9 cellular contexts compared by ENCODE assay signal in the genomic region with DNA sequence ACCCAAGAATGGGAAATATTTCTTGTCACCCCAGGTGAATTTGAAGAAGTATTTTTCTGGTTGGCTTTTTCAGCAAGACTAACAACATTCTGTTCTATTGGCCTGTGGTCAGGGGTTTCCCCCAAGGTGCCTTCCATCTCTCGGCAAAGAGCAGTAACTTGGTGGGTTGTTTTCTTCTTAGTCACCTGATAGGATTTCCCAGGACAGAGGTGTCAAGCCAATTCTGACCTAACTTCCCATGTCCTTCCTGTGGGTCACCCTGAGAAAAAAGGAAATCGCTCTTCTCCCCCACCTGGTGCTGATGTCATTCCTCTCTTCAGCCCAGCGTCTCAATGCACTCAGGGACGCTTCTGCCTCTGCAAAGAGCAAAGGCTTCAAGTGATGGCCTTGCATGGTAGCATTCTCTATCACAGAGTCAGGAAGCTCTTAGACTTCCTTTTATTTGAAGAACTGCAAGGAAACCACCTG. TPM values are rescaled to one million over a fixed set of nuclear protein-coding genes. Genes with fewer than 3 reads are reported as not detected.
DNase-seq lines count a peak whose midpoint lies in the region; ATAC-seq, FAIRE-seq and TF ChIP-seq lines count a peak whose summit lies in the region.
"Had no signal": no experiment of that assay in that cellular context is flagged by ENCODE, and none has a peak within 500 bp of the region (broad histone marks: within the 10 kb centered on the region; RNA-seq: fewer than 3 reads in every experiment).

No MANE protein-coding gene starts in this region.

- H3K4me3 ChIP-seq in H1 (ENCODE audit: extremely low read depth in 1 of 4, insufficient read depth in 2 of 4, low read depth in 3 of 4, low read length in 4 of 4) = no peak overlapping the region
- H3K4me3 ChIP-seq in smooth muscle cell = no peak overlapping the region
- H3K4me3 ChIP-seq in psoas muscle = no peak overlapping the region

- POLR2A ChIA-PET in H1 (lab: Charles Lee; ENCODE audit: partially characterized antibody) = no interaction called here

- H4K20me1 ChIP-seq in H1 (replicated peaks in 1 of 2; ENCODE audit: control insufficient read depth in 1 of 2, insufficient read depth in 2 of 2, low read length in 2 of 2) = no peaks in the 10 kb centered on the region
- H4K20me1 ChIP-seq in smooth muscle cell (ENCODE audit: low read depth) = no peaks in the 10 kb centered on the region

- H4K5ac ChIP-seq in H1 (ENCODE audit: insufficient read length, low read depth, low read length) = no peak overlapping the region

- H3K23me2 ChIP-seq in H1 (ENCODE audit: low read depth, low read length) = no peaks in the 10 kb centered on the region

- DNase-seq in GM13977 (ENCODE audit: low spot score) (peak; percentile 67), T-helper 22 cell (ENCODE audit: low read depth) (peak; percentile 52), H1 (ENCODE audit: low read depth in 1 of 2, low spot score in 2 of 2) (no peak), smooth muscle cell (lab: John Stamatoyannopoulos, UW; ENCODE audit: unreplicated experiment) (no peak), type B pancreatic cell (ENCODE audit: extremely low spot score, unreplicated experiment) (no peak), psoas muscle (no peak), ecto neural progenitor cell (ENCODE audit: low spot score) (no peak)

- intact Hi-C loops in psoas muscle (cut with DNase I) = no loop called here

- H4K8ac ChIP-seq in H1 (ENCODE audit: extremely low read depth, insufficient read depth, low read length) = no peak overlapping the region

- TF ChIP-seq RAD21 in H1 (IDR thresholded peaks at IDR 0.05 in 1 of 2, conservative IDR thresholded peaks at IDR 0.05 in 1 of 2; ENCODE audit: low read depth in 2 of 2, low read length in 2 of 2) = no peak

- no peak overlapping the region for H3K4ac ChIP-seq in H1 (replicated peaks; ENCODE audit: insufficient read length, low read depth, low read length)

- no peak overlapping the region for H4K91ac ChIP-seq in H1 (replicated peaks; ENCODE audit: insufficient read length, low read length)

- no peak overlapping the region for H2BK12ac ChIP-seq in H1 (ENCODE audit: low read depth, low read length)

- H3K27ac Mint-ChIP-seq in type B pancreatic cell = no peak overlapping the region

- H3K9me3 ChIP-seq in H1 (ENCODE audit: insufficient read depth in 2 of 2, low read depth in 1 of 2, low read length in 1 of 2) (no peaks in the 10 kb centered on the region), smooth muscle cell (replicated peaks; ENCODE audit: low read depth) (no peaks in the 10 kb centered on the region), psoas muscle (no peaks in the 10 kb centered on the region)

- no peak overlapping the region for H3K23ac ChIP-seq in H1 (ENCODE audit: insufficient read length)

- no peak overlapping the region for H2BK20ac ChIP-seq in H1 (ENCODE audit: low read length)

- H3K9me3 Mint-ChIP-seq in type B pancreatic cell = no peaks in the 10 kb centered on the region

- H3K36me3 Mint-ChIP-seq in type B pancreatic cell = no peaks in the 10 kb centered on the region

- 79% methylated on average over 4 of the region's 4 CpGs; no CpG with 5 or more reads in 1 of the 2 experiments for WGBS in H1 (ENCODE audit: extremely low coverage in 1 of 2, insufficient coverage in 1 of 2, insufficient read length in 1 of 2, insufficient replicate concordance in 2 of 2, low coverage in 1 of 2, low lambda C conversion rate in 2 of 2, missing lambda C conversion rate in 1 of 2), 2 experiments
- 77% methylated on average over 4 of the region's 4 CpGs for WGBS in smooth muscle cell (ENCODE audit: low lambda C conversion rate)
- WGBS in psoas muscle, 3 donors = 42 to 54% (median 47%) methylated on average over 4 of the region's 4 CpGs

- no peak overlapping the region for H3K18ac ChIP-seq in H1 (ENCODE audit: extremely low read depth, low read length)

- no peak overlapping the region for H2BK120ac ChIP-seq in H1 (replicated peaks; ENCODE audit: low read depth, low read length)

- no peak for TF ChIP-seq EP300 in H1 (IDR thresholded peaks at IDR 0.05; ENCODE audit: borderline replicate concordance in 1 of 2, low read depth in 2 of 2, low read length in 2 of 2)

- TF ChIP-seq CTCF in GM13977 (IDR thresholded peaks at IDR 0.05; ENCODE audit: extremely low read depth, insufficient read depth, missing control alignments) (no peak), H1 (IDR thresholded peaks at IDR 0.05; ENCODE audit: control extremely low read depth in 1 of 3, insufficient read depth in 1 of 3, low read depth in 1 of 3, low read length in 3 of 3) (no peak), smooth muscle cell (IDR thresholded peaks at IDR 0.05; ENCODE audit: borderline replicate concordance, insufficient read depth, poor library complexity, severe bottlenecking) (no peak), type B pancreatic cell (conservative IDR thresholded peaks at IDR 0.05) (no peak), psoas muscle (IDR thresholded peaks at IDR 0.05) (no peak)

- ATAC-seq in HG02759 (IDR thresholded peaks at IDR 0.05; ENCODE audit: unreplicated experiment) (peak; percentile 95), psoas muscle (no peak)

- no peak for FAIRE-seq in H1 (lab: Jason Lieb, UNC)

- H3K27ac ChIP-seq in H1 (ENCODE audit: low read depth, low read length) (no peak overlapping the region), smooth muscle cell (ENCODE audit: low read depth) (no peak overlapping the region), psoas muscle (no peak overlapping the region)
- H3K27ac ChIP-seq: epithelial cell of prostate had no signal

- H3K4me1 Mint-ChIP-seq in type B pancreatic cell (ENCODE audit: unreplicated experiment) = no peaks in the 10 kb centered on the region

- no peak overlapping the region for H2BK15ac ChIP-seq in H1 (ENCODE audit: low read length)

- no peaks in the 10 kb centered on the region for H3K27me3 Mint-ChIP-seq in type B pancreatic cell

- H3K79me1 ChIP-seq in H1 (ENCODE audit: low read depth, low read length) = no peaks in the 10 kb centered on the region

- H3F3A ChIP-seq in smooth muscle cell (ENCODE audit: low read depth) = no peaks in the 10 kb centered on the region

- no peak overlapping the region for H2BK5ac ChIP-seq in H1 (ENCODE audit: low read depth, low read length)

- TF ChIP-seq POLR2A in H1 (IDR thresholded peaks at IDR 0.05; ENCODE audit: control extremely low read depth in 1 of 2, low read depth in 2 of 2, low read length in 2 of 2) = no peak

- H3K14ac ChIP-seq in H1 (ENCODE audit: insufficient read length) = no peak overlapping the region

- H3K9ac ChIP-seq in H1 (replicated peaks in 1 of 4; ENCODE audit: extremely low read depth in 1 of 4, low read depth in 3 of 4, low read length in 3 of 4) (no peak overlapping the region), smooth muscle cell (ENCODE audit: low read depth) (no peak overlapping the region)

- H3K56ac ChIP-seq in H1 (replicated peaks; ENCODE audit: insufficient read length, low read depth, low read length) = no peak overlapping the region

- H3K4me2 ChIP-seq in H1 (ENCODE audit: insufficient read depth in 1 of 2, low read depth in 2 of 2, low read length in 2 of 2) (no peak overlapping the region), smooth muscle cell (no peak overlapping the region)

- H3K4me1 ChIP-seq in H1 (replicated peaks in 1 of 4; ENCODE audit: control insufficient read depth in 3 of 4, insufficient read depth in 4 of 4, low read length in 3 of 4) (no peaks in the 10 kb centered on the region), smooth muscle cell (ENCODE audit: low read depth) (peaks cover 6% of the 10 kb centered on the region), psoas muscle (no peaks in the 10 kb centered on the region)

- CTCF ChIA-PET in H1 (lab: Charles Lee; ENCODE audit: partially characterized antibody) = interaction anchor here (0.7 to 2.9 kb wide), 2 partner anchors 17 to 62 kb away, joined by 4 to 21 read pairs; a partner anchor contains a TSS

- H3K4me3 Mint-ChIP-seq in type B pancreatic cell = no peak overlapping the region

- no peak overlapping the region for H2AK5ac ChIP-seq in H1 (ENCODE audit: low read depth, low read length)

- H3K79me2 ChIP-seq in H1 (ENCODE audit: control insufficient read depth in 1 of 2, insufficient read depth in 2 of 2, low read length in 2 of 2) = no peaks in the 10 kb centered on the region
- H3K79me2 ChIP-seq in smooth muscle cell (ENCODE audit: low read depth) = no peaks in the 10 kb centered on the region

- H3K36me3 ChIP-seq in H1 (ENCODE audit: control insufficient read depth in 2 of 4, insufficient read depth in 4 of 4, low read length in 3 of 4) = no peaks in the 10 kb centered on the region
- H3K36me3 ChIP-seq in smooth muscle cell (ENCODE audit: low read depth) = no peaks in the 10 kb centered on the region
- no peaks in the 10 kb centered on the region for H3K36me3 ChIP-seq in psoas muscle (ENCODE audit: insufficient read depth in 1 of 2, low read depth in 1 of 2)

- H3K27me3 ChIP-seq in H1 (replicated peaks in 1 of 4; ENCODE audit: control insufficient read depth in 3 of 4, extremely low read depth in 1 of 4, insufficient read depth in 3 of 4, low read length in 3 of 4) (no peaks in the 10 kb centered on the region), smooth muscle cell (ENCODE audit: low read depth) (no peaks in the 10 kb centered on the region), psoas muscle (ENCODE audit: insufficient read depth in 3 of 3, low read length in 2 of 3) (no peaks in the 10 kb centered on the region)

- 0 out of 2 replicates have a peak overlapping the region, but pooled peaks have one; percentile 54 for H2AFZ ChIP-seq in H1 (ENCODE audit: low read length)
- no peak overlapping the region for H2AFZ ChIP-seq in smooth muscle cell (ENCODE audit: low read depth)

- in situ Hi-C loops in GM13977 (cut with MboI; ENCODE audit: low pct_unique_long_range_greater_than_20kb, low sequenced_read_pairs, unreplicated experiment) = no loop called here

RNA-seq across cellular contexts. Expression of a gene that starts 16.1 kb away (rescaled TPM):
- not detected in 2 replicates for total RNA-seq in H1 (2021; fragmentation: NEBNext Ultra II Directional; extraction: Animal tissue kit (Norgen Biotek cat#: 25700))
- not detected in 2 replicates for polyA plus RNA-seq in H1 (2011; rRNA removed)
- not detected for polyA plus RNA-seq in H1 (2011; cell fraction: cytosol; rRNA removed)
- not detected for polyA plus RNA-seq in H1 (2011; cell fraction: nucleus; rRNA removed)
- polyA plus RNA-seq in H1 (2012, experiment 1 of 2) = not detected in 4 replicates
- polyA plus RNA-seq in H1 (2012, experiment 2 of 2) = not detected
- polyA plus RNA-seq in H1 (2013, experiment 1 of 2) = not detected
- polyA plus RNA-seq in H1 (2013, experiment 2 of 2) = not detected
- polyA minus RNA-seq in H1 (2011; rRNA and poly(A)+ RNA removed) = not detected in 2 replicates
- polyA minus RNA-seq in H1 (2011; cell fraction: cytosol; rRNA and poly(A)+ RNA removed) = not detected
- not detected for polyA minus RNA-seq in H1 (2011; cell fraction: nucleus; rRNA and poly(A)+ RNA removed)
- not detected in 2 replicates for total RNA-seq in smooth muscle cell
- not detected in 2 replicates for polyA plus RNA-seq in smooth muscle cell
- not detected in 2 replicates for total RNA-seq in type B pancreatic cell (ENCODE audit: low replicate concordance)
- total RNA-seq in psoas muscle = not detected
- not detected for polyA plus RNA-seq in psoas muscle

RNA-seq across cellular contexts. Expression of a gene that starts 50.0 kb away (rescaled TPM):
- total RNA-seq in H1 (2021; fragmentation: NEBNext Ultra II Directional; extraction: Animal tissue kit (Norgen Biotek cat#: 25700)) = not detected in 2 replicates
- polyA plus RNA-seq in H1 (2011; rRNA removed) (not detected in 2 replicates), smooth muscle cell (not detected in 2 replicates), psoas muscle (not detected)
- polyA plus RNA-seq in H1 (2011; cell fraction: cytosol; rRNA removed) = not detected
- polyA plus RNA-seq in H1 (2011; cell fraction: nucleus; rRNA removed) = not detected
- not detected in 4 replicates for polyA plus RNA-seq in H1 (2012, experiment 1 of 2)
- not detected for polyA plus RNA-seq in H1 (2012, experiment 2 of 2)
- not detected for polyA plus RNA-seq in H1 (2013, experiment 1 of 2)
- not detected for polyA plus RNA-seq in H1 (2013, experiment 2 of 2)
- polyA minus RNA-seq in H1 (2011; rRNA and poly(A)+ RNA removed) = not detected in 2 replicates
- not detected for polyA minus RNA-seq in H1 (2011; cell fraction: cytosol; rRNA and poly(A)+ RNA removed)
- polyA minus RNA-seq in H1 (2011; cell fraction: nucleus; rRNA and poly(A)+ RNA removed) = not detected
- total RNA-seq in smooth muscle cell (not detected in 2 replicates), type B pancreatic cell (ENCODE audit: low replicate concordance) (not detected in 2 replicates), psoas muscle (not detected)

Comparison
In these comparisons a context has a peak if more than half of its experiments do, and no peak if none do; other contexts are left out.
1. DNase-seq: peak in GM13977 (single experiment) and T-helper 22 cell (single experiment); none in H1 (0 of 2), smooth muscle cell (single experiment), type B pancreatic cell (single experiment), psoas muscle (0 of 2) and ecto neural progenitor cell (single experiment).